Comparison of ENCODE assay signal across 11 cellular contexts in genomic region chr7:18241543-18242231, GRCh38.
DNase-seq lines count a peak whose midpoint lies in the region; ATAC-seq and TF ChIP-seq lines count a peak whose summit lies in the region.
"Had no signal": no experiment of that assay in that cellular context is flagged by ENCODE, and none has a peak within 500 bp of the region (broad histone marks: within the 10 kb centered on the region; RNA-seq: fewer than 3 reads in every experiment).

No MANE protein-coding gene starts in this region.

- intact Hi-C loops in body of pancreas (cut with DNase I): no loop called here

- H3K27ac ChIP-seq in iPS DF 6.9 (ENCODE audit: low read length): no peak overlapping the region
- H3K27ac ChIP-seq in body of pancreas: no peak overlapping the region

- H3K36me3 Mint-ChIP-seq in activated T-cell treated with anti-CD3 and anti-CD28 coated beads, Interleukin-2, amount 50 U/mL, for 72 hours (ENCODE audit: insufficient read depth in 2 of 2): no peaks in the 10 kb centered on the region

- H3K27me3 ChIP-seq in iPS DF 6.9 (ENCODE audit: control insufficient read depth, insufficient read depth, low read length) (peaks cover 3% of the 10 kb centered on the region; the same call in 1 of the 2 replicates), body of pancreas (no peaks in the 10 kb centered on the region)
- H3K27me3 ChIP-seq: MG63 had no signal

- peak; percentile 72 for ATAC-seq in GM18870 (IDR thresholded peaks at IDR 0.05; ENCODE audit: unreplicated experiment)
- peak; percentile 60 for ATAC-seq in HG02588 (IDR thresholded peaks at IDR 0.05; ENCODE audit: unreplicated experiment)
- ATAC-seq in HG03571 (IDR thresholded peaks at IDR 0.05; ENCODE audit: unreplicated experiment): peak; percentile 78
- ATAC-seq in body of pancreas: no peak
- no peak for ATAC-seq in activated T-cell treated with anti-CD3 and anti-CD28 coated beads, Interleukin-2, amount 50 U/mL, for 72 hours (replicated peaks in 1 of 2)

- H3K4me3 ChIP-seq in iPS DF 6.9 (ENCODE audit: low read length) (no peak overlapping the region), body of pancreas (no peak overlapping the region)
- H3K4me3 ChIP-seq: MG63 had no signal

- H3K9me3 Mint-ChIP-seq in activated T-cell treated with anti-CD3 and anti-CD28 coated beads, Interleukin-2, amount 50 U/mL, for 72 hours: peaks cover 2 to 5% of the 10 kb centered on the region in 2 donors

- WGBS in iPS DF 6.9 (ENCODE audit: insufficient coverage, insufficient read length): no CpG with 5 or more reads among the region's 3 CpGs
- WGBS in body of pancreas, 2 donors: 65 to 75% methylated on average over 3 of the region's 3 CpGs

- H3K4me1 ChIP-seq in iPS DF 6.9 (ENCODE audit: control insufficient read depth, insufficient read depth, low read length) (no peaks in the 10 kb centered on the region), body of pancreas (no peaks in the 10 kb centered on the region)

- H3K4me3 Mint-ChIP-seq in activated T-cell treated with anti-CD3 and anti-CD28 coated beads, Interleukin-2, amount 50 U/mL, for 72 hours: no peak overlapping the region
- H3K4me3 Mint-ChIP-seq: CD8-positive, alpha-beta memory T cell had no signal

- peaks cover 6% of the 10 kb centered on the region for H3K27me3 Mint-ChIP-seq in activated T-cell treated with anti-CD3 and anti-CD28 coated beads, Interleukin-2, amount 50 U/mL, for 72 hours (ENCODE audit: low read depth)

- peak; percentile 5 for DNase-seq in iPS DF 6.9 (ENCODE audit: low read depth, low spot score)
- no peak for DNase-seq in ureter (ENCODE audit: low spot score)
- no peak for DNase-seq in NCI-H2227 treated with DMSO at 0.1 percent for 48 hours (lab: John Stamatoyannopoulos, UW)
- DNase-seq in body of pancreas: no peak
- no peak for DNase-seq in activated T-cell treated with anti-CD3 and anti-CD28 coated beads, Interleukin-2, amount 50 U/mL, for 72 hours
- DNase-seq: CD8-positive, alpha-beta memory T cell; mesenchymal stem cell; MG63 had no signal

- H3K4me1 Mint-ChIP-seq in activated T-cell treated with anti-CD3 and anti-CD28 coated beads, Interleukin-2, amount 50 U/mL, for 72 hours (ENCODE audit: low read depth): no peaks in the 10 kb centered on the region

- H3K27ac Mint-ChIP-seq in activated T-cell treated with anti-CD3 and anti-CD28 coated beads, Interleukin-2, amount 50 U/mL, for 72 hours: no peak overlapping the region
- H3K27ac Mint-ChIP-seq: CD8-positive, alpha-beta memory T cell had no signal

- H3K9me3 ChIP-seq in iPS DF 6.9 (ENCODE audit: control insufficient read depth, insufficient read depth, low read length) (no peaks in the 10 kb centered on the region), body of pancreas (no peaks in the 10 kb centered on the region)
- H3K9me3 ChIP-seq: MG63 had no signal

- no peak for TF ChIP-seq POLR2A in body of pancreas (IDR thresholded peaks at IDR 0.05)

- TF ChIP-seq CTCF in body of pancreas (IDR thresholded peaks at IDR 0.05): no peak

- H3K36me3 ChIP-seq in iPS DF 6.9 (ENCODE audit: control insufficient read depth, insufficient read depth, low read length) (no peaks in the 10 kb centered on the region), body of pancreas (replicated peaks in 1 of 2; ENCODE audit: insufficient read depth in 1 of 2, low read depth in 2 of 2) (no peaks in the 10 kb centered on the region)
- H3K36me3 ChIP-seq: MG63 had no signal

Comparison
In these comparisons a context has a peak if more than half of its experiments do, and no peak if none do; other contexts are left out.
1. ATAC-seq: peak in GM18870 (single experiment), HG02588 (single experiment) and HG03571 (single experiment); none in body of pancreas (single experiment) and activated T-cell treated with anti-CD3 and anti-CD28 coated beads, Interleukin-2, amount 50 U/mL, for 72 hours (0 of 2).